In genomic region chr5:76850543-76851140, GRCh38 we compare ENCODE assay signal across 16 cellular contexts. TPM values are rescaled to one million over a fixed set of nuclear protein-coding genes. Genes with fewer than 3 reads are reported as not detected.
DNase-seq lines count a peak whose midpoint lies in the region; ATAC-seq and TF ChIP-seq lines count a peak whose summit lies in the region.
"Had no signal": no experiment of that assay in that cellular context is flagged by ENCODE, and none has a peak within 500 bp of the region (broad histone marks: within the 10 kb centered on the region; RNA-seq: fewer than 3 reads in every experiment).

No MANE protein-coding gene starts in this region.

- H3K36me3 Mint-ChIP-seq in activated CD4-positive, alpha-beta T cell treated with anti-CD3 and anti-CD28 coated beads for 36 hours (ENCODE audit: low read depth) = peaks cover 2% of the 10 kb centered on the region
- H3K36me3 Mint-ChIP-seq in CD14-positive monocyte = peaks cover 20 to 24% of the 10 kb centered on the region in 2 donors
- peaks cover 2% of the 10 kb centered on the region for H3K36me3 Mint-ChIP-seq in activated CD8-positive, alpha-beta T cell treated with anti-CD3 and anti-CD28 coated beads for 36 hours (ENCODE audit: low read depth)

- peaks cover 31% of the 10 kb centered on the region for H3K4me1 Mint-ChIP-seq in activated CD4-positive, alpha-beta T cell treated with anti-CD3 and anti-CD28 coated beads for 36 hours
- peaks cover 76% of the 10 kb centered on the region for H3K4me1 Mint-ChIP-seq in CD14-positive monocyte
- H3K4me1 Mint-ChIP-seq in activated CD8-positive, alpha-beta T cell treated with anti-CD3 and anti-CD28 coated beads for 36 hours (ENCODE audit: low read depth) = peaks cover 13% of the 10 kb centered on the region

- no peak for TF ChIP-seq CTCF in CD14-positive monocyte (IDR thresholded peaks at IDR 0.05)
- no peak for TF ChIP-seq CTCF in activated CD8-positive, alpha-beta T cell treated with anti-CD3 and anti-CD28 coated beads for 36 hours (IDR thresholded peaks at IDR 0.05)

- H3K27me3 ChIP-seq in mononuclear cell (ENCODE audit: insufficient read depth, low read length) = no peaks in the 10 kb centered on the region
- H3K27me3 ChIP-seq: transverse colon had no signal

- intact Hi-C loops in activated CD4-positive, alpha-beta T cell treated with anti-CD3 and anti-CD28 coated beads for 36 hours (cut with DNase I, micrococcal nuclease) = no loop called here
- intact Hi-C loops in CD14-positive monocyte (cut with micrococcal nuclease) = no loop called here
- intact Hi-C loops in activated CD8-positive, alpha-beta T cell treated with anti-CD3 and anti-CD28 coated beads for 36 hours (cut with micrococcal nuclease) = no loop called here
- intact Hi-C loops in sciatic nerve (cut with DNase I) = no loop called here

- CTCF ChIA-PET in activated CD4-positive, alpha-beta T cell treated with anti-CD3 and anti-CD28 coated beads for 36 hours (lab: Charles Lee) = interaction anchor here (1.3 to 1.4 kb wide), 2 partner anchors 9 to 32 kb away, joined by 3 read pairs; no protein-coding TSS in a partner anchor
- CTCF ChIA-PET in activated CD8-positive, alpha-beta T cell treated with anti-CD3 and anti-CD28 coated beads for 36 hours (lab: Charles Lee) = no interaction called here

- no peaks in the 10 kb centered on the region for H3K27me3 Mint-ChIP-seq in activated CD4-positive, alpha-beta T cell treated with anti-CD3 and anti-CD28 coated beads for 36 hours
- no peaks in the 10 kb centered on the region for H3K27me3 Mint-ChIP-seq in CD14-positive monocyte (ENCODE audit: low read depth in 3 of 3)
- H3K27me3 Mint-ChIP-seq in activated CD8-positive, alpha-beta T cell treated with anti-CD3 and anti-CD28 coated beads for 36 hours = no peaks in the 10 kb centered on the region

- H3K9me3 Mint-ChIP-seq in activated CD4-positive, alpha-beta T cell treated with anti-CD3 and anti-CD28 coated beads for 36 hours (ENCODE audit: low read depth) = peaks cover 2% of the 10 kb centered on the region
- H3K9me3 Mint-ChIP-seq in CD14-positive monocyte = peaks cover 5 to 10% (median 7%) of the 10 kb centered on the region in 7 donors
- peaks cover 3% of the 10 kb centered on the region for H3K9me3 Mint-ChIP-seq in activated CD8-positive, alpha-beta T cell treated with anti-CD3 and anti-CD28 coated beads for 36 hours

- H3K4me3 ChIP-seq in mononuclear cell (ENCODE audit: low read length) = peak overlapping the region; percentile 28
- H3K4me3 ChIP-seq: GM23248, transverse colon had no signal

- peak overlapping the region; percentile 48 for H3K4me3 Mint-ChIP-seq in activated CD4-positive, alpha-beta T cell treated with anti-CD3 and anti-CD28 coated beads for 36 hours
- peak overlapping the region; percentile 79 to 95 for H3K4me3 Mint-ChIP-seq in CD14-positive monocyte
- H3K4me3 Mint-ChIP-seq in activated CD8-positive, alpha-beta T cell treated with anti-CD3 and anti-CD28 coated beads for 36 hours = peak overlapping the region; percentile 14

- in situ Hi-C loops in KBM-7 (cut with MboI; ENCODE audit: low pct_unique_long_range_greater_than_20kb, low sequenced_read_pairs) = no loop called here

- H3K4me1 ChIP-seq in mononuclear cell (ENCODE audit: insufficient read depth, low read length) = peaks cover 73% of the 10 kb centered on the region

- H3K9me3 ChIP-seq in mononuclear cell (ENCODE audit: low read depth, low read length) = no peaks in the 10 kb centered on the region
- H3K9me3 ChIP-seq: transverse colon had no signal

- DNase-seq in activated CD4-positive, alpha-beta T cell treated with anti-CD3 and anti-CD28 coated beads for 36 hours = no peak
- no peak for DNase-seq in activated CD4-positive, alpha-beta T cell treated with anti-CD3 and anti-CD28 coated beads for 48 hours
- DNase-seq in CD14-positive monocyte (ENCODE audit: low spot score) (no peak), KBM-7 (no peak), sciatic nerve (ENCODE audit: low spot score) (no peak), mesenteric fat pad (ENCODE audit: low spot score) (no peak)
- DNase-seq in activated CD8-positive, alpha-beta T cell treated with anti-CD3 and anti-CD28 coated beads for 36 hours = no peak
- DNase-seq: GM23248, NCI-H2029, NCI-H524 treated with DMSO at 0.1 percent for 48 hours, transverse colon had no signal

- POLR2A ChIA-PET in activated CD4-positive, alpha-beta T cell treated with anti-CD3 and anti-CD28 coated beads for 36 hours (lab: Charles Lee) = no interaction called here
- POLR2A ChIA-PET in activated CD8-positive, alpha-beta T cell treated with anti-CD3 and anti-CD28 coated beads for 36 hours (lab: Charles Lee) = no interaction called here

- ATAC-seq in activated CD4-positive, alpha-beta T cell treated with anti-CD3 and anti-CD28 coated beads for 36 hours = no peak
- ATAC-seq in activated CD8-positive, alpha-beta T cell treated with anti-CD3 and anti-CD28 coated beads for 36 hours = no peak
- ATAC-seq in sciatic nerve = no peak

- peak overlapping the region; percentile 84 for H3K27ac Mint-ChIP-seq in activated CD4-positive, alpha-beta T cell treated with anti-CD3 and anti-CD28 coated beads for 36 hours
- peak overlapping the region; percentile 89 to 95 (median 91) for H3K27ac Mint-ChIP-seq in CD14-positive monocyte
- no peak overlapping the region for H3K27ac Mint-ChIP-seq in activated CD8-positive, alpha-beta T cell treated with anti-CD3 and anti-CD28 coated beads for 36 hours

RNA-seq across cellular contexts. Expression of gene S100Z, which starts 0.8 kb away (rescaled TPM):
- total RNA-seq in activated CD4-positive, alpha-beta T cell treated with anti-CD3 and anti-CD28 coated beads for 36 hours = 1 to 10 TPM; 1.3 to 2.1 TPM
- polyA plus RNA-seq in CD14-positive monocyte = 10 to 100 TPM; 13.4 to 21.2 TPM
- total RNA-seq in activated CD8-positive, alpha-beta T cell treated with anti-CD3 and anti-CD28 coated beads for 36 hours = under 1 TPM; 0.36 to 0.81 TPM
- total RNA-seq in mononuclear cell (5.6 TPM), sciatic nerve (0.36 TPM), mesenteric fat pad (0.90 TPM)
- total RNA-seq: chondrocyte, endothelial cell of umbilical vein, GM23248, lung microvascular endothelial cell, MCF 10A had no signal
- polyA plus RNA-seq: endothelial cell of umbilical vein, GM23248 had no signal

RNA-seq across cellular contexts. Expression of gene F2RL1, which starts 31.8 kb away (rescaled TPM):
- 1 to 10 TPM; 1.3 to 1.6 TPM for total RNA-seq in activated CD4-positive, alpha-beta T cell treated with anti-CD3 and anti-CD28 coated beads for 36 hours
- 10 to 100 TPM; 11.4 to 23.9 TPM for polyA plus RNA-seq in CD14-positive monocyte
- 1 to 10 TPM; 1.8 to 2.2 TPM for total RNA-seq in activated CD8-positive, alpha-beta T cell treated with anti-CD3 and anti-CD28 coated beads for 36 hours
- total RNA-seq in mononuclear cell (4.2 TPM), sciatic nerve (0.76 TPM), mesenteric fat pad (1.9 TPM)

Comparison
In these comparisons a context has a peak if more than half of its experiments do, and no peak if none do; other contexts are left out.
1. H3K4me3 Mint-ChIP-seq: peak in every context shown above with its lines; median percentile 87 in CD14-positive monocyte; 48 in activated CD4-positive, alpha-beta T cell treated with anti-CD3 and anti-CD28 coated beads for 36 hours; 14 in activated CD8-positive, alpha-beta T cell treated with anti-CD3 and anti-CD28 coated beads for 36 hours.